ENCODE assay signal across 23 cellular contexts in genomic region chr6:34213772-34214171, GRCh38. TPM values are rescaled to one million over a fixed set of nuclear protein-coding genes. Genes with fewer than 3 reads are reported as not detected.
DNase-seq lines count a peak whose midpoint lies in the region; ATAC-seq, FAIRE-seq and TF ChIP-seq lines count a peak whose summit lies in the region.
"Had no signal": no experiment of that assay in that cellular context is flagged by ENCODE, and none has a peak within 500 bp of the region (broad histone marks: within the 10 kb centered on the region; RNA-seq: fewer than 3 reads in every experiment).

No MANE protein-coding gene starts in this region.

- peak overlapping the region; percentile 10 for H3K27ac Mint-ChIP-seq in nephron progenitor cell
- H3K27ac Mint-ChIP-seq in Calu3 (ENCODE audit: unreplicated experiment): no peak overlapping the region
- H3K27ac Mint-ChIP-seq: CD4-positive, alpha-beta T cell; IgD-negative memory B cell had no signal

- TF ChIP-seq POLR2A in K562 (conservative IDR thresholded peaks at IDR 0.05) (no peak), sigmoid colon (IDR thresholded peaks at IDR 0.05) (no peak)

- CTCF ChIA-PET in HEK293 (lab: Yijun Ruan, JAX) (interaction anchor here (0.5 to 1.4 kb wide), 4 partner anchors 16 to 396 kb away, joined by 3 to 8 read pairs (median 3); no protein-coding TSS in a partner anchor), K562 (lab: Yijun Ruan, JAX; ENCODE audit: low intra/inter-chr PET ratio) (no interaction called here), Calu3 (lab: Charles Lee) (no interaction called here)

- no peaks in the 10 kb centered on the region for H3K9me1 ChIP-seq in K562 (ENCODE audit: control insufficient read depth, insufficient read depth, low read length)

- no peaks in the 10 kb centered on the region for H3K79me2 ChIP-seq in K562 (ENCODE audit: control insufficient read depth, insufficient read depth, low read length)

- H3K4me1 Mint-ChIP-seq in nephron progenitor cell (peaks cover 19% of the 10 kb centered on the region), Calu3 (ENCODE audit: low read depth, unreplicated experiment) (no peaks in the 10 kb centered on the region)

- H3K9me3 ChIP-seq in HEK293 (ENCODE audit: control insufficient read depth, insufficient read depth, low read depth, low read length) (no peaks in the 10 kb centered on the region), K562 (replicated peaks; ENCODE audit: control insufficient read depth, insufficient read depth, low read depth, low read length) (no peaks in the 10 kb centered on the region), sigmoid colon (no peaks in the 10 kb centered on the region)
- H3K9me3 ChIP-seq: BLaER1 treated with 17β-estradiol and CSF1 and Interleukin-3, amounts not matched to agents 10 nM and 100 nM; SJCRH30 had no signal

- H3K9me3 Mint-ChIP-seq in nephron progenitor cell (no peaks in the 10 kb centered on the region), Calu3 (ENCODE audit: low read depth, unreplicated experiment) (no peaks in the 10 kb centered on the region)
- H3K9me3 Mint-ChIP-seq: CD4-positive, alpha-beta T cell; IgD-negative memory B cell had no signal

- H3K4me3 Mint-ChIP-seq in nephron progenitor cell (no peak overlapping the region), Calu3 (ENCODE audit: low read depth, unreplicated experiment) (no peak overlapping the region)
- H3K4me3 Mint-ChIP-seq: CD4-positive, alpha-beta T cell; IgD-negative memory B cell had no signal

- H4K20me1 ChIP-seq in K562 (replicated peaks; ENCODE audit: control insufficient read depth, insufficient read depth, low read length): no peaks in the 10 kb centered on the region
- H4K20me1 ChIP-seq: BLaER1 treated with 17β-estradiol and CSF1 and Interleukin-3, amounts not matched to agents 10 nM and 100 nM had no signal

- no TSS peak for BruUV-seq in K562 (replicated peaks; lab: Mats Ljungman, UMichigan)
- no TSS peak for BruUV-seq in Calu3 (replicated peaks; lab: Mats Ljungman, UMichigan)

- no peak for TF ChIP-seq CTCF in HEK293 (tag by site-specific recombination; IDR thresholded peaks at IDR 0.05)
- no peak for TF ChIP-seq CTCF in K562 (IDR thresholded peaks at IDR 0.05 in 2 of 3, conservative IDR thresholded peaks at IDR 0.05 in 1 of 3; ENCODE audit: insufficient read depth in 2 of 3, low read depth in 1 of 3, low read length in 3 of 3)
- TF ChIP-seq CTCF in nephron progenitor cell (IDR thresholded peaks at IDR 0.05): no peak
- TF ChIP-seq CTCF in sigmoid colon (IDR thresholded peaks at IDR 0.05): no peak
- no peak for TF ChIP-seq CTCF in Calu3 (IDR thresholded peaks at IDR 0.05; ENCODE audit: unreplicated experiment)

- H3K4me1 ChIP-seq in HEK293 (ENCODE audit: control insufficient read depth, insufficient read depth, low read length) (no peaks in the 10 kb centered on the region), K562 (replicated peaks in 1 of 2; ENCODE audit: control insufficient read depth in 2 of 2, insufficient read depth in 2 of 2, low read length in 2 of 2) (peaks cover 0 to 2% of the 10 kb centered on the region in 2 experiments; a peak in 2 of 5 replicates), sigmoid colon (no peaks in the 10 kb centered on the region)
- H3K4me1 ChIP-seq: SJCRH30 had no signal

- DNase-seq in AG08396 (ENCODE audit: low spot score) (peak; percentile 20), K562 (ENCODE audit: extremely low read depth in 1 of 4, low spot score in 3 of 4) (no peak), nephron progenitor cell (no peak), sigmoid colon (no peak), Calu3 (no peak)
- DNase-seq: AML-193; CD4-positive, alpha-beta T cell; EL; GF-D8; MV-4-11; NCI-H2029 treated with DMSO at 0.1 percent for 48 hours; NCI-H2227 treated with DMSO at 0.1 percent for 48 hours; NCI-H526 treated with DMSO at 0.1 percent for 48 hours; PC-9; SJCRH30 had no signal

- H3K27me3 ChIP-seq in K562 (ENCODE audit: control insufficient read depth in 2 of 2, insufficient read depth in 2 of 2, low read length in 2 of 2) (no peaks in the 10 kb centered on the region), sigmoid colon (no peaks in the 10 kb centered on the region)
- H3K27me3 ChIP-seq: BLaER1 treated with 17β-estradiol and CSF1 and Interleukin-3, amounts not matched to agents 10 nM and 100 nM; SJCRH30 had no signal

- no peak overlapping the region for H3K9ac ChIP-seq in K562 (ENCODE audit: insufficient read depth in 1 of 2, low read depth in 2 of 2, low read length in 2 of 2)
- H3K9ac ChIP-seq: BLaER1 treated with 17β-estradiol and CSF1 and Interleukin-3, amounts not matched to agents 10 nM and 100 nM had no signal

- ATAC-seq in K562 (no peak), HG03442 (IDR thresholded peaks at IDR 0.05; ENCODE audit: unreplicated experiment) (no peak)
- ATAC-seq: Right ventricle myocardium inferior had no signal

- POLR2A ChIA-PET in HEK293 (lab: Yijun Ruan, JAX): interaction anchor here (0.7 kb wide), 1 partner anchor 577 kb away, joined by 3 read pairs; no protein-coding TSS in a partner anchor
- POLR2A ChIA-PET in K562 (lab: Yijun Ruan, JAX): interaction anchor here (0.7 to 1.1 kb wide), 3 partner anchors 13 to 47 kb away, joined by 3 to 4 read pairs (median 3); partner anchors contain the start of gene HMGA1

- no peak overlapping the region for H3K4me2 ChIP-seq in K562 (ENCODE audit: insufficient read depth, low read length)
- H3K4me2 ChIP-seq: BLaER1 treated with 17β-estradiol and CSF1 and Interleukin-3, amounts not matched to agents 10 nM and 100 nM; PC-9 had no signal

- no peaks in the 10 kb centered on the region for H3K27me3 Mint-ChIP-seq in nephron progenitor cell (ENCODE audit: low read depth, poor library complexity)
- H3K27me3 Mint-ChIP-seq in Calu3 (ENCODE audit: unreplicated experiment): no peaks in the 10 kb centered on the region
- H3K27me3 Mint-ChIP-seq: CD4-positive, alpha-beta T cell; IgD-negative memory B cell had no signal

- H3K36me3 Mint-ChIP-seq in nephron progenitor cell (ENCODE audit: low read depth): no peaks in the 10 kb centered on the region
- no peaks in the 10 kb centered on the region for H3K36me3 Mint-ChIP-seq in Calu3 (ENCODE audit: insufficient read depth, unreplicated experiment)

- TF ChIP-seq EP300 in K562 (IDR thresholded peaks at IDR 0.05; ENCODE audit: low read length): no peak
- TF ChIP-seq EP300 in sigmoid colon (IDR thresholded peaks at IDR 0.05): no peak

- no peak for FAIRE-seq in K562 (lab: Jason Lieb, UNC)
- FAIRE-seq: GM12891, GM19239, H54 had no signal

- in situ Hi-C loops in K562 (cut with MboI): no loop called here

- 0 out of 2 replicates have a peak overlapping the region, but pooled peaks have one; percentile 14 for H2AFZ ChIP-seq in K562 (ENCODE audit: low read depth, low read length)
- H2AFZ ChIP-seq: PC-9 had no signal

- intact Hi-C loops in K562 (cut with micrococcal nuclease) (no loop called here), sigmoid colon (cut with DNase I) (no loop called here), Calu3 (cut with micrococcal nuclease; ENCODE audit: unreplicated experiment) (no loop called here)

- no peak overlapping the region for H3K27ac ChIP-seq in HEK293 (ENCODE audit: extremely low read depth, low read depth, low read length)
- H3K27ac ChIP-seq in K562 (ENCODE audit: extremely low read depth, low read depth, low read length): no peak overlapping the region
- H3K27ac ChIP-seq in sigmoid colon: no peak overlapping the region
- H3K27ac ChIP-seq: BLaER1 treated with 17β-estradiol and CSF1 and Interleukin-3, amounts not matched to agents 10 nM and 100 nM; PC-9; SJCRH30 had no signal

- WGBS in K562 (ENCODE audit: insufficient coverage, low coverage, missing lambda C conversion rate): 31% methylated on average over 4 of the region's 4 CpGs
- WGBS in sigmoid colon, 2 donors: 87 to 89% methylated on average over 4 of the region's 4 CpGs

- no peak for TF ChIP-seq RAD21 in K562 (CRISPR knock-in tag; conservative IDR thresholded peaks at IDR 0.05 in 1 of 2, IDR thresholded peaks at IDR 0.05 in 1 of 2)

- H3K4me3 ChIP-seq in HEK293 (ENCODE audit: low read depth, low read length) (no peak overlapping the region), K562 (no peak overlapping the region), sigmoid colon (no peak overlapping the region)
- H3K4me3 ChIP-seq: BLaER1 treated with 17β-estradiol and CSF1 and Interleukin-3, amounts not matched to agents 10 nM and 100 nM; PC-9; SJCRH30 had no signal

- H3K36me3 ChIP-seq in HEK293 (ENCODE audit: control insufficient read depth in 2 of 2, insufficient read depth in 1 of 2, low read length in 2 of 2) (no peaks in the 10 kb centered on the region), K562 (ENCODE audit: control insufficient read depth, insufficient read depth, low read length) (no peaks in the 10 kb centered on the region), sigmoid colon (no peaks in the 10 kb centered on the region)
- H3K36me3 ChIP-seq: BLaER1 treated with 17β-estradiol and CSF1 and Interleukin-3, amounts not matched to agents 10 nM and 100 nM; SJCRH30 had no signal

RNA-seq across cellular contexts. Expression of gene HMGA1, which starts 22.9 kb away (rescaled TPM):
- total RNA-seq in K562 (2011; cell fraction: chromatin; rRNA removed; ENCODE audit: low replicate concordance): 30.6 and 67.6 TPM in 2 replicates
- total RNA-seq in K562 (2011; cell fraction: nucleolus; rRNA removed): 97.4 and 98.8 TPM in 2 replicates
- total RNA-seq in K562 (2011; cell fraction: nucleoplasm; rRNA removed): 112 and 202 TPM in 2 replicates
- total RNA-seq in K562 (2014; rRNA removed): 1,004 and 1,256 TPM in 2 replicates
- total RNA-seq in K562 (2014; rRNA removed; fragmentation: Illumina TruSeq; extraction: Trizol): 270 and 326 TPM in 2 replicates
- 594 and 609 TPM in 2 replicates for total RNA-seq in K562 (2015; rRNA removed; fragmentation: Illumina TruSeq; extraction: Trizol)
- total RNA-seq in K562 (2021): 1,947 and 1,950 TPM in 2 replicates
- polyA plus RNA-seq in K562 (2011; rRNA removed): 205 and 451 TPM in 2 replicates
- polyA plus RNA-seq in K562 (2011; cell fraction: cytosol; rRNA removed): 348 and 767 TPM in 2 replicates
- polyA plus RNA-seq in K562 (2011; cell fraction: nucleus; rRNA removed): 229 and 367 TPM in 2 replicates
- polyA plus RNA-seq in K562 (2012): 830 and 1,263 TPM in 2 replicates
- 1,608 and 1,897 TPM in 2 replicates for polyA plus RNA-seq in K562 (2014; fragmentation: Illumina TruSeq; extraction: Trizol)
- 10 to 100 TPM; 27.8 to 58.8 TPM for polyA plus RNA-seq in K562 (2014; fragmentation: Nextera tagmentation; extraction: Ambion mirVana)
- polyA plus RNA-seq in K562 (2014; rRNA removed): 1,026 and 1,125 TPM in 2 replicates
- 66.3 and 71.3 TPM in 2 replicates for polyA minus RNA-seq in K562 (2011; rRNA and poly(A)+ RNA removed)
- 364 and 449 TPM in 2 replicates for polyA minus RNA-seq in K562 (2011; cell fraction: cytosol; rRNA and poly(A)+ RNA removed)
- polyA minus RNA-seq in K562 (2011; cell fraction: nucleus; rRNA and poly(A)+ RNA removed): 49.0 and 60.6 TPM in 2 replicates
- 10 to 100 TPM in 2 of 4 donors, 1 to 10 TPM in 2; 6.9 to 12.1 (median 9.4) TPM for total RNA-seq in sigmoid colon
- 100 to 1,000 TPM in 2 of 3 donors, 10 to 100 TPM in 1; 89.7 to 311 (median 111) TPM for polyA plus RNA-seq in sigmoid colon
- 1,138 and 1,378 TPM in 2 replicates for total RNA-seq in Calu3 (2022)

RNA-seq across cellular contexts. Expression of gene SMIM29, which starts 35.0 kb away (rescaled TPM):
- 9.6 and 43.3 TPM in 2 replicates for total RNA-seq in K562 (2011; cell fraction: chromatin; rRNA removed; ENCODE audit: low replicate concordance)
- total RNA-seq in K562 (2011; cell fraction: nucleolus; rRNA removed): 62.9 and 65.8 TPM in 2 replicates
- total RNA-seq in K562 (2011; cell fraction: nucleoplasm; rRNA removed): 33.6 and 43.7 TPM in 2 replicates
- total RNA-seq in K562 (2014; rRNA removed) (31.8 and 42.1 TPM in 2 replicates), K562 (2014; rRNA removed; fragmentation: Illumina TruSeq; extraction: Trizol) (4.6 and 6.5 TPM in 2 replicates), K562 (2015; rRNA removed; fragmentation: Illumina TruSeq; extraction: Trizol) (18.2 and 21.9 TPM in 2 replicates), K562 (2021) (30.1 and 35.5 TPM in 2 replicates), sigmoid colon (10 to 100 TPM; 16.8 to 34.3 (median 27.6) TPM), Calu3 (2022) (59.2 and 68.6 TPM in 2 replicates)
- polyA plus RNA-seq in K562 (2011; rRNA removed) (29.1 and 74.4 TPM in 2 replicates), K562 (2014; fragmentation: Illumina TruSeq; extraction: Trizol) (20.9 and 39.0 TPM in 2 replicates), K562 (2014; fragmentation: Nextera tagmentation; extraction: Ambion mirVana) (10 to 100 TPM; 13.1 to 13.7 TPM), K562 (2014; rRNA removed) (34.9 and 36.7 TPM in 2 replicates), sigmoid colon (10 to 100 TPM; 22.9 to 39.0 (median 23.7) TPM)
- polyA plus RNA-seq in K562 (2011; cell fraction: cytosol; rRNA removed): 106 and 151 TPM in 2 replicates
- polyA plus RNA-seq in K562 (2011; cell fraction: nucleus; rRNA removed): 87.3 and 88.9 TPM in 2 replicates
- polyA plus RNA-seq in K562 (2012): 43.9 and 73.7 TPM in 2 replicates
- 10.5 and 14.6 TPM in 2 replicates for polyA minus RNA-seq in K562 (2011; rRNA and poly(A)+ RNA removed)
- 18.3 and 35.8 TPM in 2 replicates for polyA minus RNA-seq in K562 (2011; cell fraction: cytosol; rRNA and poly(A)+ RNA removed)
- polyA minus RNA-seq in K562 (2011; cell fraction: nucleus; rRNA and poly(A)+ RNA removed): 43.4 and 63.9 TPM in 2 replicates
